ENCODE assay signal across 9 cellular contexts in genomic region chr9:109966643-109967368, GRCh38.
DNase-seq lines count a peak whose midpoint lies in the region; ATAC-seq lines count a peak whose summit lies in the region.
"Had no signal": no experiment of that assay in that cellular context is flagged by ENCODE, and none has a peak within 500 bp of the region (broad histone marks: within the 10 kb centered on the region; RNA-seq: fewer than 3 reads in every experiment).

No MANE protein-coding gene starts in this region.

- H3K27me3 Mint-ChIP-seq in activated CD4-positive, alpha-beta T cell treated with anti-CD3 and anti-CD28 coated beads, Interleukin-2, amount 10 ng/mL, durations not matched to agents 7 days and 5 days: peaks cover 8% of the 10 kb centered on the region
- H3K27me3 Mint-ChIP-seq in IgD-negative memory B cell: no peaks in the 10 kb centered on the region

- H3K4me1 Mint-ChIP-seq in activated CD4-positive, alpha-beta T cell treated with anti-CD3 and anti-CD28 coated beads, Interleukin-2, amount 10 ng/mL, durations not matched to agents 7 days and 5 days: peaks cover 66% of the 10 kb centered on the region
- peaks cover 49 to 71% (median 52%) of the 10 kb centered on the region in 3 donors for H3K4me1 Mint-ChIP-seq in IgD-negative memory B cell
- peaks cover 14% of the 10 kb centered on the region for H3K4me1 Mint-ChIP-seq in stimulated activated effector memory CD8-positive, alpha-beta T cell treated with anti-CD3 and anti-CD28 coated beads, Interleukin-12 subunit alpha, Interleukin-12 subunit beta, amount 100 ng/mL, for 72 hours

- CTCF ChIA-PET in activated CD4-positive, alpha-beta T cell treated with anti-CD3 and anti-CD28 coated beads, Interleukin-2, amount 10 ng/mL, durations not matched to agents 7 days and 5 days (lab: Charles Lee): interaction anchor here (0.6 to 1.8 kb wide), 4 partner anchors 9 to 91 kb away, joined by 3 to 10 read pairs (median 4); no protein-coding TSS in a partner anchor

- H3K9me3 Mint-ChIP-seq in activated CD4-positive, alpha-beta T cell treated with anti-CD3 and anti-CD28 coated beads, Interleukin-2, amount 10 ng/mL, durations not matched to agents 7 days and 5 days: peaks cover 8% of the 10 kb centered on the region
- H3K9me3 Mint-ChIP-seq in IgD-negative memory B cell: no peaks in the 10 kb centered on the region
- H3K9me3 Mint-ChIP-seq in stimulated activated effector memory CD8-positive, alpha-beta T cell treated with anti-CD3 and anti-CD28 coated beads, Interleukin-12 subunit alpha, Interleukin-12 subunit beta, amount 100 ng/mL, for 72 hours: no peaks in the 10 kb centered on the region

- DNase-seq in activated CD4-positive, alpha-beta T cell treated with anti-CD3 and anti-CD28 coated beads, Interleukin-2, amount 10 ng/mL, durations not matched to agents 7 days and 5 days: no peak
- no peak for DNase-seq in activated CD4-positive, alpha-beta T cell treated with anti-CD3 and anti-CD28 coated beads, Interleukin-2, amount 50 U/mL, for 1 hour
- DNase-seq in stimulated activated effector memory CD8-positive, alpha-beta T cell treated with anti-CD3 and anti-CD28 coated beads, Interleukin-12 subunit alpha, Interleukin-12 subunit beta, amount 100 ng/mL, for 72 hours (ENCODE audit: low spot score in 2 of 2): no peak
- DNase-seq in DMS53 (lab: John Stamatoyannopoulos, UW): no peak
- no peak for DNase-seq in stimulated activated CD4-positive, alpha-beta T cell treated with anti-CD3 and anti-CD28 coated beads, Interleukin-4, amount 100 ng/mL, for 4 hours
- DNase-seq: ACHN had no signal

- no peak overlapping the region for H3K4me3 Mint-ChIP-seq in activated CD4-positive, alpha-beta T cell treated with anti-CD3 and anti-CD28 coated beads, Interleukin-2, amount 10 ng/mL, durations not matched to agents 7 days and 5 days
- peak overlapping the region; percentile 70 to 92 (median 80) for H3K4me3 Mint-ChIP-seq in IgD-negative memory B cell
- no peak overlapping the region for H3K4me3 Mint-ChIP-seq in stimulated activated effector memory CD8-positive, alpha-beta T cell treated with anti-CD3 and anti-CD28 coated beads, Interleukin-12 subunit alpha, Interleukin-12 subunit beta, amount 100 ng/mL, for 72 hours

- H3K36me3 Mint-ChIP-seq in activated CD4-positive, alpha-beta T cell treated with anti-CD3 and anti-CD28 coated beads, Interleukin-2, amount 10 ng/mL, durations not matched to agents 7 days and 5 days (ENCODE audit: low read depth): peaks cover 16% of the 10 kb centered on the region
- no peaks in the 10 kb centered on the region for H3K36me3 Mint-ChIP-seq in IgD-negative memory B cell
- H3K36me3 Mint-ChIP-seq in stimulated activated effector memory CD8-positive, alpha-beta T cell treated with anti-CD3 and anti-CD28 coated beads, Interleukin-12 subunit alpha, Interleukin-12 subunit beta, amount 100 ng/mL, for 72 hours: no peaks in the 10 kb centered on the region

- peak; percentile 35 for ATAC-seq in GM21529 (IDR thresholded peaks at IDR 0.05; ENCODE audit: unreplicated experiment)
- ATAC-seq in stimulated activated effector memory CD8-positive, alpha-beta T cell treated with anti-CD3 and anti-CD28 coated beads, Interleukin-12 subunit alpha, Interleukin-12 subunit beta, amount 100 ng/mL, for 72 hours: no peak
- no peak for ATAC-seq in HG02571 (IDR thresholded peaks at IDR 0.05; ENCODE audit: unreplicated experiment)

- peak overlapping the region; percentile 28 for H3K27ac Mint-ChIP-seq in activated CD4-positive, alpha-beta T cell treated with anti-CD3 and anti-CD28 coated beads, Interleukin-2, amount 10 ng/mL, durations not matched to agents 7 days and 5 days
- peak overlapping the region; percentile 94 to 98 (median 97) for H3K27ac Mint-ChIP-seq in IgD-negative memory B cell
- peak overlapping the region; percentile 6 for H3K27ac Mint-ChIP-seq in stimulated activated effector memory CD8-positive, alpha-beta T cell treated with anti-CD3 and anti-CD28 coated beads, Interleukin-12 subunit alpha, Interleukin-12 subunit beta, amount 100 ng/mL, for 72 hours

- POLR2A ChIA-PET in activated CD4-positive, alpha-beta T cell treated with anti-CD3 and anti-CD28 coated beads, Interleukin-2, amount 10 ng/mL, durations not matched to agents 7 days and 5 days (lab: Charles Lee): no interaction called here

Comparison
In these comparisons a context has a peak if more than half of its experiments do, and no peak if none do; other contexts are left out.
1. H3K27ac Mint-ChIP-seq: peak in every context shown above with its lines; median percentile 97 in IgD-negative memory B cell; 28 in activated CD4-positive, alpha-beta T cell treated with anti-CD3 and anti-CD28 coated beads, Interleukin-2, amount 10 ng/mL, durations not matched to agents 7 days and 5 days; 6 in stimulated activated effector memory CD8-positive, alpha-beta T cell treated with anti-CD3 and anti-CD28 coated beads, Interleukin-12 subunit alpha, Interleukin-12 subunit beta, amount 100 ng/mL, for 72 hours.
2. H3K4me3 Mint-ChIP-seq: peak in IgD-negative memory B cell (4 of 4); none in activated CD4-positive, alpha-beta T cell treated with anti-CD3 and anti-CD28 coated beads, Interleukin-2, amount 10 ng/mL, durations not matched to agents 7 days and 5 days (single experiment) and stimulated activated effector memory CD8-positive, alpha-beta T cell treated with anti-CD3 and anti-CD28 coated beads, Interleukin-12 subunit alpha, Interleukin-12 subunit beta, amount 100 ng/mL, for 72 hours (single experiment).